12 cellular contexts compared by ENCODE assay signal in genomic region chr20:50186987-50187402, GRCh38. TPM values are rescaled to one million over a fixed set of nuclear protein-coding genes. Genes with fewer than 3 reads are reported as not detected.
A peak's percentile ranks its signal among the peaks of the same experiment; 100 is the strongest.
DNase-seq lines count a peak whose midpoint lies in the region; ATAC-seq and TF ChIP-seq lines count a peak whose summit lies in the region.
"Had no signal": no experiment of that assay in that cellular context is flagged by ENCODE, and none has a peak within 500 bp of the region (broad histone marks: within the 10 kb centered on the region; RNA-seq: fewer than 3 reads in every experiment).

No MANE protein-coding gene starts in this region.

- H2AFZ ChIP-seq in trophoblast cell (ENCODE audit: insufficient read depth, low read length, poor library complexity), result no peak overlapping the region
- no peak overlapping the region for H2AFZ ChIP-seq in neuronal stem cell (ENCODE audit: low read length)

- WGBS in trophoblast cell (ENCODE audit: extremely low coverage, insufficient coverage, insufficient read length), result no CpG with 5 or more reads among the region's 8 CpGs
- WGBS in neuronal stem cell (ENCODE audit: extremely low coverage in 2 of 2, insufficient read length in 2 of 2, insufficient replicate concordance in 1 of 2), 2 donors, result no CpG with 5 or more reads among the region's 8 CpGs

- no peak overlapping the region for H3K4me2 ChIP-seq in trophoblast cell (ENCODE audit: low read length)
- H3K4me2 ChIP-seq in neuronal stem cell (ENCODE audit: insufficient read depth, low read length, poor library complexity, severe bottlenecking), result no peak overlapping the region

- H2BK5ac ChIP-seq in trophoblast cell (ENCODE audit: low read depth, low read length, poor library complexity) (no peak overlapping the region), neuronal stem cell (ENCODE audit: low read length) (no peak overlapping the region)

- H3K4ac ChIP-seq in trophoblast cell (ENCODE audit: low read depth, low read length) (no peak overlapping the region), neuronal stem cell (ENCODE audit: low read length) (no peak overlapping the region)

- H3K9ac ChIP-seq in trophoblast cell (ENCODE audit: low read length), result no peak overlapping the region
- H3K9ac ChIP-seq in neuronal stem cell (ENCODE audit: low read depth, low read length, poor library complexity), result no peak overlapping the region

- no peak overlapping the region for H4K8ac ChIP-seq in trophoblast cell (ENCODE audit: low read depth, low read length)
- H4K8ac ChIP-seq in neuronal stem cell (ENCODE audit: low read depth, low read length), result no peak overlapping the region

- H3K9me3 ChIP-seq in trophoblast cell (ENCODE audit: insufficient read depth, low read depth, low read length) (no peaks in the 10 kb centered on the region), neuronal stem cell (replicated peaks in 1 of 2; ENCODE audit: control insufficient read depth in 2 of 2, insufficient read depth in 1 of 2, low read depth in 1 of 2, low read length in 2 of 2) (peaks cover 0 to 2% of the 10 kb centered on the region in 2 donors)
- H3K9me3 ChIP-seq: colonic mucosa, prostate gland had no signal

- H3K4me1 ChIP-seq in trophoblast cell (ENCODE audit: control insufficient read depth in 1 of 2, insufficient read depth in 2 of 2, low read length in 2 of 2), result peaks cover 0 to 3% of the 10 kb centered on the region in 2 experiments
- peaks cover 0 to 1% of the 10 kb centered on the region in 2 donors for H3K4me1 ChIP-seq in neuronal stem cell (ENCODE audit: control insufficient read depth in 2 of 2, insufficient read depth in 1 of 2, low read depth in 1 of 2, low read length in 2 of 2)
- H3K4me1 ChIP-seq: colonic mucosa, prostate gland had no signal

- no peak overlapping the region for H2BK120ac ChIP-seq in trophoblast cell (ENCODE audit: insufficient read depth, low read length, poor library complexity)
- H2BK120ac ChIP-seq in neuronal stem cell (ENCODE audit: low read depth, low read length), result no peak overlapping the region

- H3K36me3 ChIP-seq in trophoblast cell (ENCODE audit: control insufficient read depth in 1 of 2, insufficient read depth in 2 of 2, low read length in 2 of 2) (no peaks in the 10 kb centered on the region), neuronal stem cell (replicated peaks in 1 of 2; ENCODE audit: control insufficient read depth in 2 of 2, insufficient read depth in 2 of 2, low read length in 2 of 2) (no peaks in the 10 kb centered on the region)
- H3K36me3 ChIP-seq: colonic mucosa, prostate gland, WERI-Rb-1 had no signal

- intact Hi-C loops in dorsolateral prefrontal cortex (cut with DNase I), result loop anchor here (2.0 to 10.0 kb wide), 4 partner anchors 394 to 605 kb away; no protein-coding TSS in a partner anchor

- DNase-seq in Ammon's horn (ENCODE audit: low spot score) (peak; percentile 32), NCI-H69 (lab: John Stamatoyannopoulos, UW) (peak; percentile 6), dorsolateral prefrontal cortex (peak in 2 of 10 donors; percentile 10 to 46), trophoblast cell (no peak), neuronal stem cell (ENCODE audit: low spot score) (no peak), NCI-H146 (lab: John Stamatoyannopoulos, UW) (no peak), NCI-H1694 (lab: John Stamatoyannopoulos, UW) (no peak)
- no peak for DNase-seq in stimulated activated naive CD8-positive, alpha-beta T cell treated with anti-CD3 and anti-CD28 coated beads, Interleukin-15, Interleukin-2, amounts not matched to agents 100 U/mL and 50 U/mL, for 24 hours
- DNase-seq: activated CD8-positive, alpha-beta T cell treated with anti-CD3 and anti-CD28 coated beads for 36 hours had no signal

- peak overlapping the region in 35 of 59 donors; percentile 21 to 99 (median 52) for H3K27ac ChIP-seq in dorsolateral prefrontal cortex
- no peak overlapping the region for H3K27ac ChIP-seq in trophoblast cell (ENCODE audit: low read depth, low read length)
- no peak overlapping the region for H3K27ac ChIP-seq in neuronal stem cell (replicated peaks; ENCODE audit: low read length)
- H3K27ac ChIP-seq: colonic mucosa, WERI-Rb-1 had no signal

- no peak for TF ChIP-seq CTCF in dorsolateral prefrontal cortex (IDR thresholded peaks at IDR 0.05 in 54 of 56, conservative IDR thresholded peaks at IDR 0.05 in 2 of 56; ENCODE audit: low read depth in 1 of 56, partially characterized antibody in 56 of 56)

- peaks cover 0 to 23% (median 0%) of the 10 kb centered on the region in 45 donors for H3K27me3 ChIP-seq in dorsolateral prefrontal cortex
- no peaks in the 10 kb centered on the region for H3K27me3 ChIP-seq in trophoblast cell (ENCODE audit: insufficient read depth, low read length)
- H3K27me3 ChIP-seq in neuronal stem cell (ENCODE audit: control insufficient read depth in 3 of 3, insufficient read depth in 3 of 3, low read depth in 1 of 3, low read length in 3 of 3), result peaks cover 0 to 14% (median 3%) of the 10 kb centered on the region in 3 experiments
- H3K27me3 ChIP-seq: colonic mucosa had no signal

- H3K23ac ChIP-seq in trophoblast cell (ENCODE audit: low read length) (no peak overlapping the region), neuronal stem cell (ENCODE audit: low read depth, low read length, poor library complexity) (no peak overlapping the region)

- no peak overlapping the region for H2AK5ac ChIP-seq in trophoblast cell (ENCODE audit: low read length)
- H2AK5ac ChIP-seq in neuronal stem cell (ENCODE audit: low read depth, low read length), result no peak overlapping the region

- H3K14ac ChIP-seq in trophoblast cell (ENCODE audit: low read length) (no peak overlapping the region), neuronal stem cell (ENCODE audit: low read length) (no peak overlapping the region)

- H3K79me1 ChIP-seq in trophoblast cell (ENCODE audit: low read length) (peaks cover 14% of the 10 kb centered on the region), neuronal stem cell (ENCODE audit: low read depth, low read length) (no peaks in the 10 kb centered on the region)

- H3K4me3 ChIP-seq in dorsolateral prefrontal cortex (no peak overlapping the region), trophoblast cell (ENCODE audit: low read depth, low read length) (no peak overlapping the region), neuronal stem cell (ENCODE audit: low read length in 2 of 2) (no peak overlapping the region)
- H3K4me3 ChIP-seq: colonic mucosa, prostate gland had no signal

- peaks cover 5% of the 10 kb centered on the region for H3K79me2 ChIP-seq in trophoblast cell (ENCODE audit: control insufficient read depth, insufficient read depth, low read length, poor library complexity)

- H3K18ac ChIP-seq in trophoblast cell (ENCODE audit: low read length) (no peak overlapping the region), neuronal stem cell (ENCODE audit: low read length) (no peak overlapping the region)

- no peak overlapping the region for H4K12ac ChIP-seq in trophoblast cell (ENCODE audit: low read depth, low read length)

- H4K91ac ChIP-seq in trophoblast cell (ENCODE audit: low read depth, low read length), result peak overlapping the region; percentile 22
- no peak overlapping the region for H4K91ac ChIP-seq in neuronal stem cell (ENCODE audit: low read depth, low read length, poor library complexity)

- H2BK12ac ChIP-seq in trophoblast cell (ENCODE audit: low read length), result no peak overlapping the region
- no peak overlapping the region for H2BK12ac ChIP-seq in neuronal stem cell (ENCODE audit: low read length)

- ATAC-seq in stimulated activated naive CD8-positive, alpha-beta T cell treated with anti-CD3 and anti-CD28 coated beads, Interleukin-15, Interleukin-2, amounts not matched to agents 100 U/mL and 50 U/mL, for 24 hours, result no peak

- no peak overlapping the region for H2BK15ac ChIP-seq in neuronal stem cell (ENCODE audit: low read length)

RNA-seq across cellular contexts. Expression of gene CEBPB, which starts 3.6 kb away (rescaled TPM):
- total RNA-seq in dorsolateral prefrontal cortex, result 100 to 1,000 TPM in 1 of 120 experiments, 10 to 100 TPM in 119; 14.0 to 106 (median 35.0) TPM
- polyA plus RNA-seq in trophoblast cell (2013), result 167 and 177 TPM in 2 replicates
- 3.2 TPM for polyA plus RNA-seq in neuronal stem cell (2013, experiment 1 of 2)
- 3.2 TPM for polyA plus RNA-seq in neuronal stem cell (2013, experiment 2 of 2)

RNA-seq across cellular contexts. Expression of gene PEDS1, which starts 33.5 kb away (rescaled TPM):
- 10 to 100 TPM; 14.7 to 51.9 (median 24.0) TPM for total RNA-seq in dorsolateral prefrontal cortex
- 132 and 134 TPM in 2 replicates for polyA plus RNA-seq in trophoblast cell (2013)
- polyA plus RNA-seq in neuronal stem cell (2013, experiment 1 of 2), result 29.7 TPM
- 29.3 TPM for polyA plus RNA-seq in neuronal stem cell (2013, experiment 2 of 2)

Comparison
In these comparisons a context has a peak if more than half of its experiments do, and no peak if none do; other contexts are left out.
1. DNase-seq: peak in Ammon's horn (single experiment) and NCI-H69 (single experiment); none in trophoblast cell (0 of 2), neuronal stem cell (single experiment), NCI-H146 (single experiment), stimulated activated naive CD8-positive, alpha-beta T cell treated with anti-CD3 and anti-CD28 coated beads, Interleukin-15, Interleukin-2, amounts not matched to agents 100 U/mL and 50 U/mL, for 24 hours (single experiment) and NCI-H1694 (single experiment).
2. H3K27ac ChIP-seq: peak in dorsolateral prefrontal cortex (35 of 59); none in trophoblast cell (single experiment) and neuronal stem cell (single experiment).